In the genomic region with DNA sequence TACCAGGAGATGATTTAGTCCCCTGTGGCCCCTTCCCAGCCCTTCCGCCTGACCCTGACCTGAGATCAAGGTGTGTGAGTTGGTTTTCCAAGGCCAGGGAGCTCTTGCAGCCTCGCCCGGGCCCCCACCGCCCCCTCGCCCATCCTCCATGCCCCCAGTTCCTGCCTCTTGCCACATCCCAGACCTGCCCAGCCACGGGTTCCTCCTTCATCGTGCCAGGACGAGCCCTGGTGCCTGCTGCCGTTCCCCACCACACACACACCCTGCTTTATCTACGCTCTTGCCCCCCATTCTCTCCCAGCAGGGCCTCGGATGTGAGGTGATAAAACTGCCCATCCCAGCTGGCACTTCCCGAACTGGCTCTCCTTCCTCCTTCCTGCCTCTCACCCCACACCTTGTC, we compare ENCODE assay signal across 1 cellular context.
TF ChIP-seq lines count a peak whose summit lies in the region.

No MANE protein-coding gene starts in this region.

TF ChIP-seq in H1, 55 proteins besides CTCF, POLR2A, EP300 and RAD21:
- TF ChIP-seq GTF2F1 (IDR thresholded peaks at IDR 0.05; ENCODE audit: borderline replicate concordance, low read depth, low read length) = no peak
- TF ChIP-seq CBX5 (IDR thresholded peaks at IDR 0.05; ENCODE audit: low read depth, low read length) = no peak
- no peak for TF ChIP-seq SIN3A (conservative IDR thresholded peaks at IDR 0.05 in 1 of 2, IDR thresholded peaks at IDR 0.05 in 1 of 2; ENCODE audit: low read depth in 1 of 2, low read length in 2 of 2)
- TF ChIP-seq EGR1 (IDR thresholded peaks at IDR 0.05; ENCODE audit: borderline replicate concordance, low read depth, low read length) = no peak
- no peak for TF ChIP-seq SIX5 (IDR thresholded peaks at IDR 0.05; ENCODE audit: low read depth, low read length)
- no peak for TF ChIP-seq SIRT6 (IDR thresholded peaks at IDR 0.05; ENCODE audit: low read length)
- no peak for TF ChIP-seq SP1 (IDR thresholded peaks at IDR 0.05; ENCODE audit: low read depth, low read length)
- TF ChIP-seq ATF3 (IDR thresholded peaks at IDR 0.05; ENCODE audit: insufficient read depth, low read depth, low read length) = no peak
- no peak for TF ChIP-seq POU5F1 (IDR thresholded peaks at IDR 0.05; ENCODE audit: low read depth, low read length)
- no peak for TF ChIP-seq MAX (IDR thresholded peaks at IDR 0.05)
- no peak for TF ChIP-seq SRF (IDR thresholded peaks at IDR 0.05; ENCODE audit: low read depth, low read length)
- no peak for TF ChIP-seq BRCA1 (IDR thresholded peaks at IDR 0.05; ENCODE audit: low read depth, low read length)
- no peak for TF ChIP-seq FOSL1 (IDR thresholded peaks at IDR 0.05; ENCODE audit: insufficient read depth, low read depth, low read length)
- no peak for TF ChIP-seq ZNF274 (IDR thresholded peaks at IDR 0.05; ENCODE audit: borderline replicate concordance, extremely low read depth, low read length)
- TF ChIP-seq SP2 (IDR thresholded peaks at IDR 0.05; ENCODE audit: low read length) = no peak
